ENCODE assay signal across 6 cellular contexts in genomic region chrX:2460821-2461710, GRCh38. TPM values are rescaled to one million over a fixed set of nuclear protein-coding genes. Genes with fewer than 3 reads are reported as not detected.
DNase-seq lines count a peak whose midpoint lies in the region; ATAC-seq, FAIRE-seq and TF ChIP-seq lines count a peak whose summit lies in the region.
"Not testable (repeated sequence)": the region's sequence is repeated elsewhere in the genome, so short reads cannot be mapped to it uniquely, and the experiment has no call there.

No MANE protein-coding gene starts in this region.

- H3K4me3 Mint-ChIP-seq in WTC11, result not testable (repeated sequence)

- DNase-seq in GM12891 (ENCODE audit: insufficient read length, low spot score); WTC11 (ENCODE audit: low spot score); endothelial cell of umbilical vein (ENCODE audit: low read depth, low spot score); sciatic nerve (ENCODE audit: low spot score): not testable (repeated sequence)
- DNase-seq in NB4 (ENCODE audit: low read depth), result peak; percentile 6

- not testable (repeated sequence) for H3K36me3 ChIP-seq in endothelial cell of umbilical vein (ENCODE audit: control insufficient read depth in 2 of 2, extremely low read depth in 1 of 2, insufficient read depth in 2 of 2, low read length in 2 of 2); liver (ENCODE audit: control insufficient read depth in 4 of 4, insufficient read depth in 3 of 4, low read depth in 1 of 4, low read length in 3 of 4)

- not testable (repeated sequence) for TF ChIP-seq POLR2A in GM12891 (IDR thresholded peaks at IDR 0.05; ENCODE audit: low read depth, low read length); NB4 (IDR thresholded peaks at IDR 0.05; ENCODE audit: extremely low read depth, insufficient read length); endothelial cell of umbilical vein (IDR thresholded peaks at IDR 0.05; ENCODE audit: low read depth, low read length)

- CTCF ChIA-PET in WTC11 (lab: Charles Lee); endothelial cell of umbilical vein (lab: Charles Lee): not testable (repeated sequence)

- not testable (repeated sequence) for H3K4me1 ChIP-seq in endothelial cell of umbilical vein (ENCODE audit: control insufficient read depth, extremely low read depth, insufficient read depth, low read length); liver (ENCODE audit: control insufficient read depth in 4 of 4, insufficient read depth in 4 of 4, low read length in 3 of 4)

- H3K36me3 Mint-ChIP-seq in WTC11, result peaks cover 48% of the 10 kb centered on the region

- H3K27me3 Mint-ChIP-seq in WTC11 (ENCODE audit: low read depth), result not testable (repeated sequence)

- H3K9ac ChIP-seq in endothelial cell of umbilical vein (replicated peaks; ENCODE audit: extremely low read depth, insufficient read depth, low read length); liver (ENCODE audit: low read depth in 1 of 2, low read length in 2 of 2): not testable (repeated sequence)

- not testable (repeated sequence) for H2AFZ ChIP-seq in endothelial cell of umbilical vein (ENCODE audit: low read depth, low read length)

- H3K27ac Mint-ChIP-seq in WTC11, result peak overlapping the region; percentile 64

- peak; percentile 48 for FAIRE-seq in GM12891 (lab: Jason Lieb, UNC)
- FAIRE-seq in endothelial cell of umbilical vein (lab: Jason Lieb, UNC), result peak; percentile 28

- dilution Hi-C loops in endothelial cell of umbilical vein (cut with MboI; ENCODE audit: extremely low pct_ligation_motif_present, low sequenced_read_pairs), result not testable (repeated sequence)

- TF ChIP-seq CTCF in NB4 (IDR thresholded peaks at IDR 0.05; ENCODE audit: low read depth, low read length); WTC11 (IDR thresholded peaks at IDR 0.05); endothelial cell of umbilical vein (IDR thresholded peaks at IDR 0.05; ENCODE audit: extremely low read depth in 1 of 2, insufficient read depth in 1 of 2, low read depth in 1 of 2, low read length in 2 of 2); liver (IDR thresholded peaks at IDR 0.05; ENCODE audit: low read depth, low read length, missing input control): not testable (repeated sequence)

- H3K79me2 ChIP-seq in endothelial cell of umbilical vein (ENCODE audit: control insufficient read depth, insufficient read depth, low read length), result not testable (repeated sequence)

- not testable (repeated sequence) for H3K27ac ChIP-seq in endothelial cell of umbilical vein (ENCODE audit: insufficient read depth, low read depth, low read length)
- peak overlapping the region; percentile 16 to 57 for H3K27ac ChIP-seq in liver (ENCODE audit: low read depth in 1 of 2, low read length in 2 of 2)

- not testable (repeated sequence) for H3K27me3 ChIP-seq in endothelial cell of umbilical vein (ENCODE audit: control insufficient read depth in 2 of 2, insufficient read depth in 2 of 2, low read length in 2 of 2); liver (ENCODE audit: control insufficient read depth in 4 of 4, insufficient read depth in 4 of 4, low read length in 3 of 4)

- intact Hi-C loops in endothelial cell of umbilical vein (cut with micrococcal nuclease); sciatic nerve (cut with DNase I): not testable (repeated sequence)

- H3K4me3 ChIP-seq in NB4 (ENCODE audit: low read depth, low read length); endothelial cell of umbilical vein (replicated peaks in 1 of 3; ENCODE audit: insufficient read depth in 1 of 3, low read depth in 1 of 3, low read length in 3 of 3); liver (ENCODE audit: low read depth in 1 of 3, low read length in 3 of 3): not testable (repeated sequence)

- H3K4me2 ChIP-seq in endothelial cell of umbilical vein (ENCODE audit: insufficient read depth, low read length), result not testable (repeated sequence)

- H3K9me3 ChIP-seq in endothelial cell of umbilical vein (replicated peaks; ENCODE audit: control insufficient read depth, insufficient read depth, low read length); liver (ENCODE audit: control insufficient read depth in 4 of 4, low read length in 3 of 4): not testable (repeated sequence)

- peaks cover 27% of the 10 kb centered on the region for H3K4me1 Mint-ChIP-seq in WTC11

- peaks cover 32% of the 10 kb centered on the region for H3K9me3 Mint-ChIP-seq in WTC11

- WGBS in liver, result 48% methylated on average over 17 of the region's 17 CpGs

- not testable (repeated sequence) for H3K9me1 ChIP-seq in endothelial cell of umbilical vein (replicated peaks; ENCODE audit: control insufficient read depth, extremely low read depth, insufficient read depth, low read length)

- not testable (repeated sequence) for BruUV-seq in endothelial cell of umbilical vein (replicated peaks; lab: Mats Ljungman, UMichigan)

- H4K20me1 ChIP-seq in endothelial cell of umbilical vein (replicated peaks; ENCODE audit: control insufficient read depth, extremely low read depth, insufficient read depth, low read length), result not testable (repeated sequence)

- not testable (repeated sequence) for ATAC-seq in WTC11
- peak; percentile 11 for ATAC-seq in sciatic nerve

- TF ChIP-seq RAD21 in liver (IDR thresholded peaks at IDR 0.05), result peak; percentile 24 to 25

- POLR2A ChIA-PET in WTC11 (lab: Charles Lee); endothelial cell of umbilical vein (lab: Charles Lee): not testable (repeated sequence)

TF ChIP-seq in liver, 16 proteins besides CTCF, POLR2A, EP300 and RAD21:
- TF ChIP-seq JUND (IDR thresholded peaks at IDR 0.05) (peak in 1 of 2 donors; percentile 17), RXRA (IDR thresholded peaks at IDR 0.05) (peak in 1 of 2 donors; percentile 52), SP1 (IDR thresholded peaks at IDR 0.05) (peak; percentile 24), ATF3 (IDR thresholded peaks at IDR 0.05) (peak; percentile 49), HNF4A (conservative IDR thresholded peaks at IDR 0.05) (peak; percentile 12 to 43)
TF ChIP-seq in liver: peak in this region for 5; not testable (repeated sequence) for 11.

RNA-seq across cellular contexts. Expression of gene DHRSX, which starts 39.7 kb away (rescaled TPM):
- polyA plus RNA-seq in GM12891 (2012; ENCODE audit: low read depth, missing spikeins), result 19.1 TPM
- total RNA-seq in WTC11 (2021), result 28.2 to 34.3 TPM (median 33.4 TPM) in 3 replicates
- 27.1 and 29.3 TPM in 2 replicates for total RNA-seq in endothelial cell of umbilical vein
- polyA plus RNA-seq in endothelial cell of umbilical vein, result 37.7 and 46.3 TPM in 2 replicates
- polyA plus RNA-seq in endothelial cell of umbilical vein (2011; cell fraction: cytosol; rRNA removed), result 35.1 and 37.6 TPM in 2 replicates
- 19.9 and 24.0 TPM in 2 replicates for polyA plus RNA-seq in endothelial cell of umbilical vein (2011; cell fraction: nucleus; rRNA removed)
- 34.9 and 40.0 TPM in 2 replicates for polyA plus RNA-seq in endothelial cell of umbilical vein (2012)
- 31.0 and 34.3 TPM in 2 replicates for polyA minus RNA-seq in endothelial cell of umbilical vein
- polyA minus RNA-seq in endothelial cell of umbilical vein (2011; cell fraction: cytosol; rRNA and poly(A)+ RNA removed), result 19.3 TPM
- polyA minus RNA-seq in endothelial cell of umbilical vein (2011; cell fraction: nucleus; rRNA and poly(A)+ RNA removed), result 15.4 and 17.2 TPM in 2 replicates
- 10 to 100 TPM; 19.3 to 27.3 TPM for total RNA-seq in liver
- 10 to 100 TPM; 17.2 to 35.2 TPM for polyA plus RNA-seq in liver
- total RNA-seq in sciatic nerve, result 26.7 TPM

RNA-seq across cellular contexts. Expression of gene ZBED1, which starts 39.7 kb away (rescaled TPM):
- 26.6 TPM for polyA plus RNA-seq in GM12891 (2012; ENCODE audit: low read depth, missing spikeins)
- total RNA-seq in WTC11 (2021), result 45.1 to 49.2 TPM (median 47.3 TPM) in 3 replicates
- total RNA-seq in endothelial cell of umbilical vein, result 43.7 and 46.5 TPM in 2 replicates
- 24.6 and 26.6 TPM in 2 replicates for polyA plus RNA-seq in endothelial cell of umbilical vein
- 23.0 and 29.3 TPM in 2 replicates for polyA plus RNA-seq in endothelial cell of umbilical vein (2011; cell fraction: cytosol; rRNA removed)
- polyA plus RNA-seq in endothelial cell of umbilical vein (2011; cell fraction: nucleus; rRNA removed), result 11.7 and 13.9 TPM in 2 replicates
- 26.7 and 32.6 TPM in 2 replicates for polyA plus RNA-seq in endothelial cell of umbilical vein (2012)
- 28.4 and 32.0 TPM in 2 replicates for polyA minus RNA-seq in endothelial cell of umbilical vein
- polyA minus RNA-seq in endothelial cell of umbilical vein (2011; cell fraction: cytosol; rRNA and poly(A)+ RNA removed), result 54.0 TPM
- 11.7 and 17.6 TPM in 2 replicates for polyA minus RNA-seq in endothelial cell of umbilical vein (2011; cell fraction: nucleus; rRNA and poly(A)+ RNA removed)
- 10 to 100 TPM; 28.7 to 49.0 TPM for total RNA-seq in liver
- 10 to 100 TPM; 15.9 to 25.1 TPM for polyA plus RNA-seq in liver
- 34.6 TPM for total RNA-seq in sciatic nerve
